In the genomic region with DNA sequence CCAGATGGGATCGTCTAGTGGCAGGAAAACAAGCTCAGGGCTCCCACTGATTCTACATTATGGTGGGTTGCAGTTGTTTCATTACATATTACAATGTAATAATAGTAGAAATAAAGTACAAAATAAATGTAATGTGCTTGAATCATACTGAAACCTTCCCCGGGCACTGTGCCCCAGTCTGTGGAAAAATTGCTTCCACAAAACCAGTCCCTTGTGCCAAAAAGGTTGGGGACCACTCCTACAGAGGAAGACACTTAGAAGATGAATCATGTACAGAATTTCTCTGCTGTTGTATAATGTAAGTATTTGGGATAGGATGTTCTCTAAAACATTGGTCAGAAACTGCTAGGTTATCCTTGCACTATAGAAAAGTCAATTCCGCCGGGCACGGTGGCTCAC, we compare ENCODE assay signal across 21 cellular contexts.
"Had no signal": no experiment of that assay in that cellular context is flagged by ENCODE, and none has a peak within 500 bp of the region (broad histone marks: within the 10 kb centered on the region; RNA-seq: fewer than 3 reads in every experiment).

No MANE protein-coding gene starts in this region.

- H3K4me3 ChIP-seq: colonic mucosa, esophagus muscularis mucosa, ovary, prostate gland, stomach, transverse colon had no signal

- H3K4me1 ChIP-seq: colonic mucosa, prostate gland, stomach, transverse colon had no signal

- H3K9me3 ChIP-seq: colonic mucosa, esophagus muscularis mucosa, ovary, prostate gland, stomach, transverse colon had no signal

- H3K36me3 ChIP-seq: brain microvascular endothelial cell, colonic mucosa, esophagus muscularis mucosa, ovary, prostate gland, stomach, transverse colon had no signal

- ATAC-seq: activated CD8-positive, alpha-beta T cell treated with anti-CD3 and anti-CD28 coated beads, Interleukin-2, amount 10 ng/mL, durations not matched to agents 7 days and 5 days; left ventricle myocardium superior; natural killer cell; stimulated activated memory B cell treated with anti-CD40 and anti-IgM and Interleukin-4, amounts not matched to agents 10 μg/mL and 1 μg/mL and 100 μg/mL, for 72 hours had no signal

- DNase-seq: activated CD4-positive, alpha-beta T cell treated with anti-CD3 and anti-CD28 coated beads for 1 hour; activated CD4-positive, alpha-beta T cell treated with anti-CD3 and anti-CD28 coated beads, Interleukin-2, amount 50 U/mL, for 1 hour; activated CD8-positive, alpha-beta T cell treated with anti-CD3 and anti-CD28 coated beads, Interleukin-2, amount 10 ng/mL, durations not matched to agents 7 days and 5 days; activated gamma-delta T cell treated with Interleukin-2 at 50 U/mL for 16 hours; aorta; brain microvascular endothelial cell; colonic mucosa; foreskin melanocyte; head of caudate nucleus; left ventricle myocardium superior; mammary epithelial cell; midbrain; natural killer cell; ovary; stimulated activated CD4-positive, alpha-beta T cell treated with anti-CD3 and anti-CD28 coated beads, Interleukin-2, amount 100 ng/mL, for 24 hours; stomach; T-helper 9 cell; transverse colon had no signal

- H3K27ac ChIP-seq: brain microvascular endothelial cell, colonic mucosa, esophagus muscularis mucosa, ovary, prostate gland, stomach, transverse colon had no signal

- H3K27me3 ChIP-seq: brain microvascular endothelial cell, colonic mucosa, esophagus muscularis mucosa, ovary, stomach, transverse colon had no signal
